Comparison of ENCODE assay signal across 24 cellular contexts in the genomic region with DNA sequence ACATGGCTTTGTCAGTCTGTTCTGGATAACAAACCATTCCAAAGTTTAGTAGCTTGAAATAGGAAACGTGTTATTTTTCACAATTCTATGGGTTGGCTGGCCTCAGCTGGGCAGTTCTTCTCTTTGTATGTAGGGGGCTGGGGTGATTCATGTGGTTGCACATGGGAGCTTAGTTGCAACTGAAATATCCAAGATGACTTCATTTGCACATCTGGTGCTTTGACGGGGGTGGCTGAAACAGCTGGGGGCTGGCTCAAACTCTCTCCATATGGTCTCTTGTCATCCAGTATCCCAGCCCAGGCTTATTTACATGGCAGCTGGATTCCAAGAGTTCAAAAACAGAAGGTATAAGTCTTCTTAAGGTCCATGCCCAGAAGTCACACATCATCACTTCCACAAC. TPM values are rescaled to one million over a fixed set of nuclear protein-coding genes. Genes with fewer than 3 reads are reported as not detected.
DNase-seq lines count a peak whose midpoint lies in the region; ATAC-seq and TF ChIP-seq lines count a peak whose summit lies in the region.
"Had no signal": no experiment of that assay in that cellular context is flagged by ENCODE, and none has a peak within 500 bp of the region (broad histone marks: within the 10 kb centered on the region; RNA-seq: fewer than 3 reads in every experiment).

No MANE protein-coding gene starts in this region.

- H3K27me3 ChIP-seq in heart left ventricle = no peaks in the 10 kb centered on the region
- H3K27me3 ChIP-seq: esophagus muscularis mucosa, uterus had no signal

- H3K4me1 ChIP-seq in heart left ventricle = peaks cover 0 to 16% (median 1%) of the 10 kb centered on the region in 12 donors
- H3K4me1 ChIP-seq: uterus had no signal

- peaks cover 4% of the 10 kb centered on the region for H3K27me3 Mint-ChIP-seq in activated T-cell treated with anti-CD3 and anti-CD28 coated beads, Interleukin-2, amount 50 U/mL, for 4 hours (ENCODE audit: low read depth)
- no peaks in the 10 kb centered on the region for H3K27me3 Mint-ChIP-seq in type B pancreatic cell

- in situ Hi-C loops in KBM-7 (cut with MboI; ENCODE audit: low pct_unique_long_range_greater_than_20kb, low sequenced_read_pairs) = loop anchor here (25.0 kb wide), 1 partner anchor 557 kb away; the partner anchor contains the start of gene CITED2

- TF ChIP-seq CTCF in AG10803 (conservative IDR thresholded peaks at IDR 0.05; ENCODE audit: low read length) (peak; percentile 19; the same call in 1 of the 2 replicates), HFF-Myc (IDR thresholded peaks at IDR 0.05; ENCODE audit: low read depth, low read length, missing control alignments) (no peak), heart left ventricle (IDR thresholded peaks at IDR 0.05) (no peak), type B pancreatic cell (conservative IDR thresholded peaks at IDR 0.05) (no peak)

- no peaks in the 10 kb centered on the region for H3K9me3 Mint-ChIP-seq in activated T-cell treated with anti-CD3 and anti-CD28 coated beads, Interleukin-2, amount 50 U/mL, for 4 hours
- H3K9me3 Mint-ChIP-seq in type B pancreatic cell = no peaks in the 10 kb centered on the region
- H3K9me3 Mint-ChIP-seq: IgD-negative memory B cell had no signal

- DNase-seq in AG10803 (ENCODE audit: low read depth) (peak; percentile 87), HFF-Myc (ENCODE audit: extremely low read depth, low read depth) (peak; percentile 65), amniotic epithelial cell (ENCODE audit: low read depth) (peak; percentile 24), heart left ventricle (peak in 4 of 5 donors; percentile 33 to 75 (median 54)), KBM-7 (no peak), type B pancreatic cell (ENCODE audit: extremely low spot score, unreplicated experiment) (no peak)
- no peak for DNase-seq in activated T-cell treated with anti-CD3 and anti-CD28 coated beads, Interleukin-2, amount 50 U/mL, for 4 hours
- DNase-seq: activated CD4-positive, alpha-beta T cell treated with anti-CD3 and anti-CD28 coated beads, Interleukin-2, amount 50 U/mL, for 48 hours; activated T-cell treated with anti-CD3 and anti-CD28 coated beads, Interleukin-2, amount 50 U/mL, for 1 hour; Caco-2; caudate nucleus; effector CD4-positive, alpha-beta T cell; GDM1; mucosa of descending colon; NCI-H1048; NCI-H2081; nucleus accumbens; uterus had no signal

- no peaks in the 10 kb centered on the region for H3K36me3 ChIP-seq in heart left ventricle
- H3K36me3 ChIP-seq: esophagus muscularis mucosa, uterus had no signal

- no peak overlapping the region for H3K27ac Mint-ChIP-seq in type B pancreatic cell
- H3K27ac Mint-ChIP-seq: activated naive CD8-positive, alpha-beta T cell; IgD-negative memory B cell had no signal

- intact Hi-C loops in heart left ventricle (cut with DNase I) = no loop called here

- peak overlapping the region in 2 of 12 donors; percentile 8 to 51 for H3K27ac ChIP-seq in heart left ventricle
- H3K27ac ChIP-seq: esophagus muscularis mucosa, uterus had no signal

- no peaks in the 10 kb centered on the region for H3K36me3 Mint-ChIP-seq in activated T-cell treated with anti-CD3 and anti-CD28 coated beads, Interleukin-2, amount 50 U/mL, for 4 hours (ENCODE audit: insufficient read depth)
- H3K36me3 Mint-ChIP-seq in type B pancreatic cell = no peaks in the 10 kb centered on the region
- H3K36me3 Mint-ChIP-seq: activated naive CD8-positive, alpha-beta T cell; IgD-negative memory B cell had no signal

- H3K4me1 Mint-ChIP-seq in activated T-cell treated with anti-CD3 and anti-CD28 coated beads, Interleukin-2, amount 50 U/mL, for 4 hours (ENCODE audit: low read depth) = no peaks in the 10 kb centered on the region
- H3K4me1 Mint-ChIP-seq in type B pancreatic cell (ENCODE audit: unreplicated experiment) = no peaks in the 10 kb centered on the region

- H3K9me3 ChIP-seq in heart left ventricle = no peaks in the 10 kb centered on the region
- H3K9me3 ChIP-seq: Caco-2, esophagus muscularis mucosa, mucosa of descending colon, uterus had no signal

- no peak for TF ChIP-seq POLR2A in heart left ventricle (IDR thresholded peaks at IDR 0.05)

- H3K4me3 ChIP-seq in AG10803 (ENCODE audit: low read length) = no peak overlapping the region
- H3K4me3 ChIP-seq in HFF-Myc (replicated peaks; ENCODE audit: low read depth, low read length) = no peak overlapping the region
- H3K4me3 ChIP-seq in heart left ventricle = no peak overlapping the region
- H3K4me3 ChIP-seq: esophagus muscularis mucosa, mucosa of descending colon, uterus had no signal

- no peak overlapping the region for H3K4me3 Mint-ChIP-seq in activated T-cell treated with anti-CD3 and anti-CD28 coated beads, Interleukin-2, amount 50 U/mL, for 4 hours
- no peak overlapping the region for H3K4me3 Mint-ChIP-seq in type B pancreatic cell
- H3K4me3 Mint-ChIP-seq: activated naive CD8-positive, alpha-beta T cell; IgD-negative memory B cell had no signal

- WGBS in heart left ventricle, 4 donors = 59 to 78% (median 74%) methylated on average over 2 of the region's 2 CpGs

- peak; percentile 24 to 87 (median 78) for ATAC-seq in heart left ventricle
- ATAC-seq in activated T-cell treated with anti-CD3 and anti-CD28 coated beads, Interleukin-2, amount 50 U/mL, for 4 hours = no peak
- no peak for ATAC-seq in GM19455 (IDR thresholded peaks at IDR 0.05; ENCODE audit: unreplicated experiment)
- ATAC-seq: left lobe of liver, mucosa of descending colon, Panc1 had no signal

RNA-seq across cellular contexts. Expression of gene ECT2L, which starts 9.5 kb away (rescaled TPM):
- total RNA-seq in heart left ventricle = 1 to 10 TPM; 1.3 to 6.0 (median 2.9) TPM
- under 1 TPM; 0.19 to 0.46 TPM for polyA plus RNA-seq in heart left ventricle
- total RNA-seq in activated T-cell treated with anti-CD3 and anti-CD28 coated beads, Interleukin-2, amount 50 U/mL, for 4 hours = not detected
- total RNA-seq in type B pancreatic cell (ENCODE audit: low replicate concordance) = 0.07 and 0.26 TPM in 2 replicates
- total RNA-seq: Caco-2, left lobe of liver, mucosa of descending colon had no signal

RNA-seq across cellular contexts. Expression of gene CCDC28A, which starts 31.9 kb away (rescaled TPM):
- total RNA-seq in heart left ventricle = 10 to 100 TPM in 4 of 9 donors, 1 to 10 TPM in 5; 4.6 to 13.6 (median 7.8) TPM
- 10 to 100 TPM in 1 of 2 donors, 1 to 10 TPM in 1; 7.4 to 11.5 TPM for polyA plus RNA-seq in heart left ventricle
- total RNA-seq in activated T-cell treated with anti-CD3 and anti-CD28 coated beads, Interleukin-2, amount 50 U/mL, for 4 hours = 1 to 10 TPM; 7.2 to 8.4 (median 8.2) TPM
- 7.5 and 12.0 TPM in 2 replicates for total RNA-seq in type B pancreatic cell (ENCODE audit: low replicate concordance)

Comparison
In these comparisons a context has a peak if more than half of its experiments do, and no peak if none do; other contexts are left out.
1. DNase-seq: peak in AG10803 (single experiment), HFF-Myc (single experiment), amniotic epithelial cell (single experiment) and heart left ventricle (4 of 5); none in KBM-7 (single experiment), activated T-cell treated with anti-CD3 and anti-CD28 coated beads, Interleukin-2, amount 50 U/mL, for 4 hours (single experiment) and type B pancreatic cell (single experiment).
2. ATAC-seq: peak in heart left ventricle (4 of 4); none in activated T-cell treated with anti-CD3 and anti-CD28 coated beads, Interleukin-2, amount 50 U/mL, for 4 hours (0 of 2) and GM19455 (single experiment).